In genomic region chr6:42452171-42453026, GRCh38 we compare ENCODE assay signal across 8 cellular contexts. TPM values are rescaled to one million over a fixed set of nuclear protein-coding genes. Genes with fewer than 3 reads are reported as not detected.
DNase-seq lines count a peak whose midpoint lies in the region; ATAC-seq, FAIRE-seq and TF ChIP-seq lines count a peak whose summit lies in the region.

No MANE protein-coding gene starts in this region.

- TF ChIP-seq CTCF in PC-3 (conservative IDR thresholded peaks at IDR 0.05; ENCODE audit: low read depth, low read length): no peak
- no peak for TF ChIP-seq CTCF in natural killer cell (IDR thresholded peaks at IDR 0.05)
- no peak for TF ChIP-seq CTCF in upper lobe of left lung (IDR thresholded peaks at IDR 0.05)

- H3K4me1 ChIP-seq in PC-3 (ENCODE audit: insufficient read depth, low read length) (peaks cover 21% of the 10 kb centered on the region), upper lobe of left lung (peaks cover 17 to 49% (median 27%) of the 10 kb centered on the region in 4 donors)

- DNase-seq in C1 segment of cervical spinal cord (lab: John Stamatoyannopoulos, UW) (peak in 9 of 14 donors; percentile 40 to 84 (median 59)), HTR-8/SVneo (ENCODE audit: insufficient read length, low spot score) (peak; percentile 74), PC-3 (peak; percentile 76), fibroblast of peridontal ligament (ENCODE audit: extremely low read depth) (peak; percentile 73), natural killer cell (peak; percentile 40), upper lobe of left lung (peak; percentile 66 to 91)
- DNase-seq in activated T-helper 2 cell treated with anti-CD3 and anti-CD28 coated beads, Interferon-gamma antibody, Interleukin-2, Interleukin-4, amounts not matched to agents 10 μg/mL and 5 μg/mL and 100 μg/mL, durations not matched to agents 14 hours and 24 hours and 36 hours (ENCODE audit: low spot score): peak; percentile 54

- H3K4me2 ChIP-seq in PC-3 (ENCODE audit: low read length): peak overlapping the region; percentile 95

- H3K27ac ChIP-seq in PC-3 (ENCODE audit: low read length) (peak overlapping the region; percentile 83), upper lobe of left lung (peak overlapping the region; percentile 69 to 88 (median 84))

- H3K79me2 ChIP-seq in PC-3 (ENCODE audit: low read length): peaks cover 45% of the 10 kb centered on the region

- peak overlapping the region; percentile 98 for H3K4me3 Mint-ChIP-seq in activated T-helper 2 cell treated with anti-CD3 and anti-CD28 coated beads, Interferon-gamma antibody, Interleukin-2, Interleukin-4, amounts not matched to agents 10 μg/mL and 5 μg/mL and 100 μg/mL, durations not matched to agents 14 hours and 24 hours and 36 hours (ENCODE audit: low read depth)
- peak overlapping the region; percentile 99 for H3K4me3 Mint-ChIP-seq in natural killer cell

- H3K27me3 ChIP-seq in PC-3 (ENCODE audit: low read length): no peaks in the 10 kb centered on the region
- H3K27me3 ChIP-seq in upper lobe of left lung: no peaks in the 10 kb centered on the region

- H3K4me1 Mint-ChIP-seq in activated T-helper 2 cell treated with anti-CD3 and anti-CD28 coated beads, Interferon-gamma antibody, Interleukin-2, Interleukin-4, amounts not matched to agents 10 μg/mL and 5 μg/mL and 100 μg/mL, durations not matched to agents 14 hours and 24 hours and 36 hours (ENCODE audit: low read depth): peaks cover 38% of the 10 kb centered on the region
- H3K4me1 Mint-ChIP-seq in natural killer cell: peaks cover 45 to 53% of the 10 kb centered on the region in 2 donors

- H3F3A ChIP-seq in PC-3 (ENCODE audit: low read length, unreplicated experiment): no peaks in the 10 kb centered on the region

- no peaks in the 10 kb centered on the region for H3K9me2 ChIP-seq in PC-3 (replicated peaks; ENCODE audit: low read length)

- no peaks in the 10 kb centered on the region for H3K36me3 ChIP-seq in PC-3 (ENCODE audit: low read depth, low read length)
- H3K36me3 ChIP-seq in upper lobe of left lung: no peaks in the 10 kb centered on the region

- H3K9me3 Mint-ChIP-seq in activated T-helper 2 cell treated with anti-CD3 and anti-CD28 coated beads, Interferon-gamma antibody, Interleukin-2, Interleukin-4, amounts not matched to agents 10 μg/mL and 5 μg/mL and 100 μg/mL, durations not matched to agents 14 hours and 24 hours and 36 hours: no peaks in the 10 kb centered on the region
- H3K9me3 Mint-ChIP-seq in natural killer cell: no peaks in the 10 kb centered on the region

- peaks cover 12% of the 10 kb centered on the region for H4K20me1 ChIP-seq in PC-3 (ENCODE audit: low read length)

- peak; percentile 31 for ATAC-seq in GM19328 (IDR thresholded peaks at IDR 0.05; ENCODE audit: unreplicated experiment)
- ATAC-seq in PC-3: peak; percentile 36
- peak; percentile 21 to 54 (median 43) for ATAC-seq in natural killer cell
- peak; percentile 35 to 68 for ATAC-seq in upper lobe of left lung (ENCODE audit: low FRiP score in 2 of 2)

- CTCF ChIA-PET in PC-3 (lab: Charles Lee): interaction anchor here (0.6 to 1.8 kb wide), 7 partner anchors 8 to 666 kb away, joined by 3 to 14 read pairs (median 4); no protein-coding TSS in a partner anchor

- no peak for FAIRE-seq in HTR-8/SVneo (lab: Jason Lieb, UNC)

- peaks cover 25% of the 10 kb centered on the region for H3K36me3 Mint-ChIP-seq in activated T-helper 2 cell treated with anti-CD3 and anti-CD28 coated beads, Interferon-gamma antibody, Interleukin-2, Interleukin-4, amounts not matched to agents 10 μg/mL and 5 μg/mL and 100 μg/mL, durations not matched to agents 14 hours and 24 hours and 36 hours (ENCODE audit: low read depth)
- H3K36me3 Mint-ChIP-seq in natural killer cell: no peaks in the 10 kb centered on the region

- peak overlapping the region; percentile 82 for H2AFZ ChIP-seq in PC-3 (ENCODE audit: low read length)

- POLR2A ChIA-PET in PC-3 (lab: Charles Lee; ENCODE audit: unreplicated experiment): interaction anchor here (0.5 to 0.7 kb wide), 4 partner anchors 47 to 179 kb away, joined by 3 to 13 read pairs (median 4); partner anchors contain the start of gene UBR2

- peak overlapping the region; percentile 94 for H3K27ac Mint-ChIP-seq in activated T-helper 2 cell treated with anti-CD3 and anti-CD28 coated beads, Interferon-gamma antibody, Interleukin-2, Interleukin-4, amounts not matched to agents 10 μg/mL and 5 μg/mL and 100 μg/mL, durations not matched to agents 14 hours and 24 hours and 36 hours
- H3K27ac Mint-ChIP-seq in natural killer cell: peak overlapping the region; percentile 87 to 96

- intact Hi-C loops in PC-3 (cut with micrococcal nuclease) (loop anchor here (5.0 kb wide), 2 partner anchors 50 to 95 kb away; no protein-coding TSS in a partner anchor), natural killer cell (cut with micrococcal nuclease) (loop anchor here (1.0 kb wide), 1 partner anchor 19 kb away; no protein-coding TSS in a partner anchor)
- intact Hi-C loops in activated T-helper 2 cell treated with anti-CD3 and anti-CD28 coated beads, Interferon-gamma antibody, Interleukin-2, Interleukin-4, amounts not matched to agents 10 μg/mL and 5 μg/mL and 100 μg/mL, durations not matched to agents 14 hours and 24 hours and 36 hours (cut with micrococcal nuclease): loop anchor here (5.0 kb wide), 2 partner anchors 95 to 440 kb away; a partner anchor contains a TSS

- no peaks in the 10 kb centered on the region for H3K9me3 ChIP-seq in PC-3 (ENCODE audit: low read length)
- no peaks in the 10 kb centered on the region for H3K9me3 ChIP-seq in upper lobe of left lung

- TF ChIP-seq POLR2A in upper lobe of left lung (IDR thresholded peaks at IDR 0.05): peak in 3 of 4 donors; percentile 23 to 66 (median 25)

- 1 to 2% methylated on average over 26 to 44 of the region's 78 CpGs for WGBS in upper lobe of left lung, 2 donors

- TF ChIP-seq EP300 in upper lobe of left lung (IDR thresholded peaks at IDR 0.05): no peak

- H3K4me3 ChIP-seq in PC-3 (ENCODE audit: low read length) (peak overlapping the region; percentile 71), upper lobe of left lung (peak overlapping the region; percentile 53 to 92 (median 88))

- peak overlapping the region; percentile 90 for H3K9ac ChIP-seq in PC-3 (ENCODE audit: low read length)

- peaks cover 5% of the 10 kb centered on the region for H3K27me3 Mint-ChIP-seq in activated T-helper 2 cell treated with anti-CD3 and anti-CD28 coated beads, Interferon-gamma antibody, Interleukin-2, Interleukin-4, amounts not matched to agents 10 μg/mL and 5 μg/mL and 100 μg/mL, durations not matched to agents 14 hours and 24 hours and 36 hours (ENCODE audit: low read depth)
- no peaks in the 10 kb centered on the region for H3K27me3 Mint-ChIP-seq in natural killer cell (ENCODE audit: low read depth in 2 of 2)

- TSS peak; percentile 58 for BruUV-seq in PC-3 (replicated peaks; lab: Mats Ljungman, UMichigan)

RNA-seq across cellular contexts. Expression of gene TRERF1, which starts 0.7 kb away (rescaled TPM):
- 13.7 and 13.9 TPM in 2 replicates for total RNA-seq in PC-3 (2014; rRNA removed)
- total RNA-seq in activated T-helper 2 cell treated with anti-CD3 and anti-CD28 coated beads, Interferon-gamma antibody, Interleukin-2, Interleukin-4, amounts not matched to agents 10 μg/mL and 5 μg/mL and 100 μg/mL, durations not matched to agents 14 hours and 24 hours and 36 hours: 19.6 TPM in 2 replicates
- 10 to 100 TPM; 34.6 to 42.3 (median 38.6) TPM for total RNA-seq in natural killer cell
- 1 to 10 TPM; 2.0 to 7.3 (median 5.4) TPM for total RNA-seq in upper lobe of left lung

Comparison
In these comparisons a context has a peak if more than half of its experiments do, and no peak if none do; other contexts are left out.
1. Peak in every context shown above with its lines: DNase-seq, ATAC-seq, H3K4me3 ChIP-seq and H3K27ac ChIP-seq.